15 cellular contexts compared by ENCODE assay signal in the genomic region with DNA sequence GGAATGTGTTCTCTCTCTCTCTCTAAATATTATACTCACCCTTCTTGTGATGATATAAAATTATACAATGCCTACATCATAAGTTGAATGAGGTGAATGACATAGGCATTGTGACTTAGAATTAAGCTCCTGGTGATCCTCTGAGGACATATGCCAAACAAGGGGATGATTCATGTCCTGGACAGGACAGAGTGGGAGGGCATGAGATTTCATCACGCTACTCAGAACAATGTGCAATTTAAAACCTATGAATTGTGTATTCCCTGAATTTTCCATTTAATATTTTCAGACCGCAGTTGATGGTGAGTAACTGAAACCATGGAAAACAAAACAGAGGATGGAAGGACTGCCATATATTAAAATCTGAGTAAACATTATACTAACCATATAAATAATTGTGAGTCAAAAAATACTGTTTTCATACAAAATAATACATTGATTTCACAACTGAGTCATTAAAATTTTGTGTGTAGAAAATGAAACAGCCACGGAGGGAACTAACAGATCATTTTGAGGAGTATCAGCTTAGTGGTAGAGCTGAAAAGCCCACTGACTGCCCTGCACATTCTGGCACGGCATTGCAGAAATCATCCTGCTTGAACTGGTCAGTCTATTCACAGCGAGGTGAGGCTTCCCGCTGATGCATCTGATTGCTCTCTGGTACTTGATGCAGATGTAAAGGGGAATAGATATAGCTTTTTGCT.
DNase-seq lines count a peak whose midpoint lies in the region; ATAC-seq, FAIRE-seq and TF ChIP-seq lines count a peak whose summit lies in the region.
"Had no signal": no experiment of that assay in that cellular context is flagged by ENCODE, and none has a peak within 500 bp of the region (broad histone marks: within the 10 kb centered on the region; RNA-seq: fewer than 3 reads in every experiment).

No MANE protein-coding gene starts in this region.

- CTCF ChIA-PET in A549 (lab: Yijun Ruan, JAX): no interaction called here

- no peak for TF ChIP-seq EP300 in A549 (IDR thresholded peaks at IDR 0.05)

- H3K4me1 ChIP-seq in A549: no peaks in the 10 kb centered on the region
- H3K4me1 ChIP-seq: transverse colon had no signal

- POLR2A ChIA-PET in A549 (lab: Yijun Ruan, JAX): no interaction called here

- no peak for TF ChIP-seq RAD21 in A549 (conservative IDR thresholded peaks at IDR 0.05 in 1 of 2, IDR thresholded peaks at IDR 0.05 in 1 of 2)

- ATAC-seq in A549: peak; percentile 50 to 57; a peak in 2 of 6 replicates
- ATAC-seq in activated naive CD4-positive, alpha-beta T cell treated with anti-CD3 and anti-CD28 coated beads, Interleukin-2, amount 50 U/mL, for 72 hours: no peak
- ATAC-seq: T-helper 17 cell had no signal

- WGBS in A549 (ENCODE audit: missing lambda C conversion rate): 28% methylated on average over 6 of the region's 6 CpGs

- TF ChIP-seq CTCF in A549 (IDR thresholded peaks at IDR 0.05): no peak
- no peak for TF ChIP-seq CTCF in astrocyte of the spinal cord (IDR thresholded peaks at IDR 0.05; ENCODE audit: low read depth, low read length)

- no peaks in the 10 kb centered on the region for H3K9me3 ChIP-seq in A549
- H3K9me3 ChIP-seq: sigmoid colon, transverse colon had no signal

- H3K27ac Mint-ChIP-seq in activated naive CD4-positive, alpha-beta T cell treated with anti-CD3 and anti-CD28 coated beads, Interleukin-2, amount 50 U/mL, for 72 hours: no peak overlapping the region
- H3K27ac Mint-ChIP-seq: activated naive CD8-positive, alpha-beta T cell treated with anti-CD3 and anti-CD28 coated beads for 36 hours; B cell; T-helper 17 cell had no signal

- peak in 1 of 2 experiments; percentile 15 for DNase-seq in A549 (ENCODE audit: low read depth in 1 of 2, low spot score in 1 of 2)
- DNase-seq in MV-4-11 (lab: John Stamatoyannopoulos, UW): peak; percentile 0
- peak; percentile 39 for DNase-seq in astrocyte of the spinal cord (ENCODE audit: low read depth, low spot score)
- DNase-seq in glomerular visceral epithelial cell (ENCODE audit: extremely low spot score): peak; percentile 4
- no peak for DNase-seq in activated CD8-positive, alpha-beta memory T cell treated with anti-CD3 and anti-CD28 coated beads for 24 hours
- no peak for DNase-seq in occipital lobe (lab: John Stamatoyannopoulos, UW)
- DNase-seq in activated naive CD4-positive, alpha-beta T cell treated with anti-CD3 and anti-CD28 coated beads, Interleukin-2, amount 50 U/mL, for 72 hours (ENCODE audit: low spot score in 2 of 2): no peak
- no peak for DNase-seq in Kasumi-1 (lab: John Stamatoyannopoulos, UW)
- DNase-seq: activated naive CD8-positive, alpha-beta T cell treated with anti-CD3 and anti-CD28 coated beads for 36 hours; midbrain; NCI-H1105; sigmoid colon; T-helper 17 cell; transverse colon had no signal

- H3K36me3 Mint-ChIP-seq in activated naive CD4-positive, alpha-beta T cell treated with anti-CD3 and anti-CD28 coated beads, Interleukin-2, amount 50 U/mL, for 72 hours: no peaks in the 10 kb centered on the region
- H3K36me3 Mint-ChIP-seq: activated naive CD8-positive, alpha-beta T cell treated with anti-CD3 and anti-CD28 coated beads for 36 hours had no signal

- peaks cover 13 to 16% of the 10 kb centered on the region in 2 donors for H3K9me3 Mint-ChIP-seq in activated naive CD4-positive, alpha-beta T cell treated with anti-CD3 and anti-CD28 coated beads, Interleukin-2, amount 50 U/mL, for 72 hours
- H3K9me3 Mint-ChIP-seq: activated naive CD8-positive, alpha-beta T cell treated with anti-CD3 and anti-CD28 coated beads for 36 hours had no signal

- H3K4me3 ChIP-seq in A549 (no peak overlapping the region), astrocyte of the spinal cord (ENCODE audit: low read depth, low read length) (peak overlapping the region; percentile 4)
- H3K4me3 ChIP-seq: sigmoid colon, transverse colon had no signal

- peak overlapping the region; percentile 51 for H3K4me2 ChIP-seq in A549

- no peak for FAIRE-seq in A549 (lab: Jason Lieb, UNC)

- H3K27ac ChIP-seq in A549: no peak overlapping the region
- H3K27ac ChIP-seq: sigmoid colon, transverse colon had no signal

- no peak for TF ChIP-seq POLR2A in A549 (IDR thresholded peaks at IDR 0.05; ENCODE audit: low read length)

- in situ Hi-C loops in astrocyte of the spinal cord (cut with HindIII; ENCODE audit: low sequenced_read_pairs): no loop called here

TF ChIP-seq in A549, 52 proteins besides CTCF, POLR2A, EP300 and RAD21:
- no peak for TF ChIP-seq SREBF2 (IDR thresholded peaks at IDR 0.05)
- no peak for TF ChIP-seq TFCP2L1 (CRISPR knock-in tag; IDR thresholded peaks at IDR 0.05)
- no peak for TF ChIP-seq ZSCAN20 (CRISPR knock-in tag; IDR thresholded peaks at IDR 0.05)

Comparison
In these comparisons a context has a peak if more than half of its experiments do, and no peak if none do; other contexts are left out.
1. ATAC-seq: peak in A549 (2 of 2); none in activated naive CD4-positive, alpha-beta T cell treated with anti-CD3 and anti-CD28 coated beads, Interleukin-2, amount 50 U/mL, for 72 hours (0 of 2).
2. DNase-seq: peak in MV-4-11 (single experiment), astrocyte of the spinal cord (single experiment) and glomerular visceral epithelial cell (single experiment); none in activated CD8-positive, alpha-beta memory T cell treated with anti-CD3 and anti-CD28 coated beads for 24 hours (single experiment), occipital lobe (single experiment), activated naive CD4-positive, alpha-beta T cell treated with anti-CD3 and anti-CD28 coated beads, Interleukin-2, amount 50 U/mL, for 72 hours (0 of 2) and Kasumi-1 (0 of 2).